In genomic region chr1:154765970-154766369, GRCh38 we compare ENCODE assay signal across 8 cellular contexts.
DNase-seq lines count a peak whose midpoint lies in the region; ATAC-seq, FAIRE-seq and TF ChIP-seq lines count a peak whose summit lies in the region.

No MANE protein-coding gene starts in this region.

- TF ChIP-seq POLR2A in H54 (IDR thresholded peaks at IDR 0.05; ENCODE audit: low read depth, low read length) = no peak

- H3K4me3 ChIP-seq in fibroblast of the aortic adventitia (ENCODE audit: low read depth, low read length) = no peak overlapping the region

- DNase-seq in AG20443 (ENCODE audit: low spot score) = peak; percentile 70
- peak; percentile 60 for DNase-seq in H54 (ENCODE audit: insufficient read length, low spot score)
- peak; percentile 25 for DNase-seq in RCC 7860 (ENCODE audit: low spot score)
- no peak for DNase-seq in fibroblast of the aortic adventitia (ENCODE audit: low read depth)
- DNase-seq in hippocampal formation (lab: John Stamatoyannopoulos, UW) = no peak
- no peak for DNase-seq in frontal cortex (ENCODE audit: low spot score in 2 of 2)
- DNase-seq in dedifferentiated amniotic fluid mesenchymal stem cell (ENCODE audit: extremely low spot score) = no peak

- ATAC-seq in GM21360 (IDR thresholded peaks at IDR 0.05; ENCODE audit: unreplicated experiment) = no peak

- FAIRE-seq in H54 (lab: Jason Lieb, UNC) (no peak), RCC 7860 (lab: Jason Lieb, UNC) (no peak), frontal cortex (lab: Jason Lieb, UNC) (no peak)

- TF ChIP-seq CTCF in fibroblast of the aortic adventitia (IDR thresholded peaks at IDR 0.05; ENCODE audit: insufficient read depth, low read length) = peak; percentile 52

Comparison
In these comparisons a context has a peak if more than half of its experiments do, and no peak if none do; other contexts are left out.
1. DNase-seq: peak in AG20443 (single experiment), H54 (single experiment) and RCC 7860 (single experiment); none in fibroblast of the aortic adventitia (single experiment), hippocampal formation (0 of 2), frontal cortex (0 of 2) and dedifferentiated amniotic fluid mesenchymal stem cell (single experiment).